In genomic region chr14:100440207-100440631, GRCh38 we compare ENCODE assay signal across 8 cellular contexts.
DNase-seq lines count a peak whose midpoint lies in the region; ATAC-seq and TF ChIP-seq lines count a peak whose summit lies in the region.

No MANE protein-coding gene starts in this region.

- no peak overlapping the region for H3K4me3 Mint-ChIP-seq in stimulated activated naive CD8-positive, alpha-beta T cell treated with anti-CD3 and anti-CD28 coated beads, Interleukin-15, amount 100 ng/mL, for 72 hours

- DNase-seq in DMS153 treated with DMSO at 0.1 percent for 48 hours (lab: John Stamatoyannopoulos, UW; ENCODE audit: unreplicated experiment), result peak; percentile 55
- peak; percentile 65 for DNase-seq in LNCaP clone FGC (ENCODE audit: low read depth)
- DNase-seq in SK-N-SH, result peak; percentile 66
- DNase-seq in dermis blood vessel endothelial cell, result peak; percentile 58
- peak; percentile 9 to 36 for DNase-seq in stimulated activated naive CD8-positive, alpha-beta T cell treated with anti-CD3 and anti-CD28 coated beads, Interleukin-15, amount 100 ng/mL, for 72 hours

- no peaks in the 10 kb centered on the region for H3K36me3 ChIP-seq in SK-N-SH (replicated peaks in 1 of 2; ENCODE audit: control insufficient read depth in 1 of 2, insufficient read depth in 2 of 2, low read length in 1 of 2)
- H3K36me3 ChIP-seq in liver (ENCODE audit: control insufficient read depth in 4 of 4, insufficient read depth in 3 of 4, low read depth in 1 of 4, low read length in 3 of 4), result no peaks in the 10 kb centered on the region

- H3K4me1 ChIP-seq in SK-N-SH (ENCODE audit: control insufficient read depth in 1 of 2, insufficient read depth in 2 of 2, low read depth in 1 of 2, low read length in 1 of 2) (peaks cover 34 to 95% of the 10 kb centered on the region in 2 experiments), liver (ENCODE audit: control insufficient read depth in 4 of 4, insufficient read depth in 4 of 4, low read length in 3 of 4) (peaks cover 0 to 9% (median 7%) of the 10 kb centered on the region in 4 donors)

- H3K9me3 ChIP-seq in SK-N-SH (no peaks in the 10 kb centered on the region), liver (ENCODE audit: control insufficient read depth in 4 of 4, low read length in 3 of 4) (no peaks in the 10 kb centered on the region)

- H3K4me1 Mint-ChIP-seq in stimulated activated naive CD8-positive, alpha-beta T cell treated with anti-CD3 and anti-CD28 coated beads, Interleukin-15, amount 100 ng/mL, for 72 hours, result peaks cover 45% of the 10 kb centered on the region

- TF ChIP-seq RAD21 in SK-N-SH (IDR thresholded peaks at IDR 0.05; ENCODE audit: low read length) (peak; percentile 89), liver (IDR thresholded peaks at IDR 0.05) (peak; percentile 97 to 98)

- H3K9me3 Mint-ChIP-seq in stimulated activated naive CD8-positive, alpha-beta T cell treated with anti-CD3 and anti-CD28 coated beads, Interleukin-15, amount 100 ng/mL, for 72 hours, result no peaks in the 10 kb centered on the region

- TF ChIP-seq EP300 in SK-N-SH (IDR thresholded peaks at IDR 0.05; ENCODE audit: borderline replicate concordance in 1 of 2, low read depth in 1 of 2, low read length in 1 of 2), result no peak

- no peak overlapping the region for H2AFZ ChIP-seq in SK-N-SH (ENCODE audit: low read depth)

- ATAC-seq in stimulated activated naive CD8-positive, alpha-beta T cell treated with anti-CD3 and anti-CD28 coated beads, Interleukin-15, amount 100 ng/mL, for 72 hours, result peak; percentile 65
- ATAC-seq in HG03139 (IDR thresholded peaks at IDR 0.05; ENCODE audit: unreplicated experiment) (no peak), HG03108 (IDR thresholded peaks at IDR 0.05; ENCODE audit: unreplicated experiment) (no peak)

- peak overlapping the region; percentile 41 for H3K4me2 ChIP-seq in SK-N-SH

- POLR2A ChIA-PET in SK-N-SH (lab: Yijun Ruan, JAX), result interaction anchor here (0.8 to 7.1 kb wide), 20 partner anchors 13 to 570 kb away, joined by 3 to 91 read pairs (median 9); no protein-coding TSS in a partner anchor

- H3K27ac ChIP-seq in SK-N-SH (ENCODE audit: low read depth in 2 of 2, low read length in 1 of 2) (peak overlapping the region; percentile 68 to 100), liver (ENCODE audit: low read depth in 1 of 2, low read length in 2 of 2) (no peak overlapping the region)

- peak overlapping the region; percentile 14; the same call in 1 of the 2 replicates for H3K9ac ChIP-seq in SK-N-SH
- H3K9ac ChIP-seq in liver (ENCODE audit: low read depth in 1 of 2, low read length in 2 of 2), result no peak overlapping the region

- no peaks in the 10 kb centered on the region for H3K9me2 ChIP-seq in SK-N-SH

- peak; percentile 98 for TF ChIP-seq CTCF in LNCaP clone FGC (IDR thresholded peaks at IDR 0.05; ENCODE audit: control insufficient read depth, extremely low read depth, insufficient read depth)
- TF ChIP-seq CTCF in SK-N-SH (IDR thresholded peaks at IDR 0.05), result peak; percentile 72
- peak; percentile 84 for TF ChIP-seq CTCF in liver (IDR thresholded peaks at IDR 0.05; ENCODE audit: low read depth, low read length, missing input control)

- CTCF ChIA-PET in SK-N-SH (lab: Yijun Ruan, JAX), result interaction anchor here (0.6 to 15.3 kb wide), 45 partner anchors 11 to 1267 kb away, joined by 3 to 236 read pairs (median 5); partner anchors contain the start of gene RTL1

- no peaks in the 10 kb centered on the region for H3K79me2 ChIP-seq in SK-N-SH (ENCODE audit: insufficient read depth)

- H3K4me3 ChIP-seq in LNCaP clone FGC (ENCODE audit: low read depth, low read length) (no peak overlapping the region), SK-N-SH (ENCODE audit: low read depth in 2 of 2, low read length in 1 of 2) (peak overlapping the region; percentile 0 to 12; a peak in 2 of 4 replicates), liver (ENCODE audit: low read depth in 1 of 3, low read length in 3 of 3) (no peak overlapping the region)

- WGBS in SK-N-SH (ENCODE audit: low lambda C conversion rate), result 12% methylated on average over 10 of the region's 10 CpGs
- WGBS in liver, result 22% methylated on average over 10 of the region's 10 CpGs

- peak overlapping the region in 1 of 2 donors; percentile 68 for H3K27ac Mint-ChIP-seq in stimulated activated naive CD8-positive, alpha-beta T cell treated with anti-CD3 and anti-CD28 coated beads, Interleukin-15, amount 100 ng/mL, for 72 hours

- peaks cover 9% of the 10 kb centered on the region for H3F3A ChIP-seq in SK-N-SH (replicated peaks; ENCODE audit: insufficient read depth)

- H3K27me3 ChIP-seq in SK-N-SH (ENCODE audit: insufficient read depth) (no peaks in the 10 kb centered on the region), liver (ENCODE audit: control insufficient read depth in 4 of 4, insufficient read depth in 4 of 4, low read length in 3 of 4) (no peaks in the 10 kb centered on the region)

- H3K27me3 Mint-ChIP-seq in stimulated activated naive CD8-positive, alpha-beta T cell treated with anti-CD3 and anti-CD28 coated beads, Interleukin-15, amount 100 ng/mL, for 72 hours, result no peaks in the 10 kb centered on the region

- H4K20me1 ChIP-seq in SK-N-SH (ENCODE audit: insufficient read depth), result no peaks in the 10 kb centered on the region; the same call in 1 of the 2 replicates

TF ChIP-seq in SK-N-SH, 30 proteins besides CTCF, POLR2A, EP300 and RAD21 (continues in another document):
- TF ChIP-seq TCF12 (IDR thresholded peaks at IDR 0.05) (peak; percentile 16; the same call in 1 of the 2 replicates), POLR2AphosphoS5 (IDR thresholded peaks at IDR 0.05; ENCODE audit: low read depth, low read length) (no peak), TAF1 (IDR thresholded peaks at IDR 0.05; ENCODE audit: borderline replicate concordance, low read depth, low read length) (no peak), JUND (IDR thresholded peaks at IDR 0.05) (no peak), YY1 (IDR thresholded peaks at IDR 0.05; ENCODE audit: low read depth) (no peak), FOSL2 (IDR thresholded peaks at IDR 0.05; ENCODE audit: borderline replicate concordance, low read depth) (no peak), SIN3A (IDR thresholded peaks at IDR 0.05; ENCODE audit: borderline replicate concordance, low read depth, low read length) (no peak), MXI1 (IDR thresholded peaks at IDR 0.05; ENCODE audit: low read depth, low read length) (0 out of 2 replicates have a peak, but pooled peaks have one; percentile 8), MAX (IDR thresholded peaks at IDR 0.05; ENCODE audit: low read depth) (0 out of 2 replicates have a peak, but pooled peaks have one; percentile 52), NFIC (IDR thresholded peaks at IDR 0.05; ENCODE audit: borderline replicate concordance) (no peak), MEF2A (IDR thresholded peaks at IDR 0.05; ENCODE audit: borderline replicate concordance, low read depth) (no peak), PBX3 (IDR thresholded peaks at IDR 0.05) (no peak; the same call in 1 of the 2 replicates), SMC3 (IDR thresholded peaks at IDR 0.05; ENCODE audit: low read depth, low read length) (peak; percentile 80)

TF ChIP-seq in liver, 16 proteins besides CTCF, POLR2A, EP300 and RAD21 (continues in another document):
- TF ChIP-seq MAX (IDR thresholded peaks at IDR 0.05), result no peak
- TF ChIP-seq FOXA2 (IDR thresholded peaks at IDR 0.05), result no peak
- TF ChIP-seq JUND (IDR thresholded peaks at IDR 0.05), result no peak
- TF ChIP-seq YY1 (IDR thresholded peaks at IDR 0.05), result peak; percentile 56
- no peak for TF ChIP-seq HNF4G (IDR thresholded peaks at IDR 0.05)
- peak; percentile 39 to 44 for TF ChIP-seq HNF4A (conservative IDR thresholded peaks at IDR 0.05)
- no peak for TF ChIP-seq SP1 (IDR thresholded peaks at IDR 0.05)
- no peak for TF ChIP-seq NR2F2 (IDR thresholded peaks at IDR 0.05)
- TF ChIP-seq RXRA (IDR thresholded peaks at IDR 0.05), result peak in 1 of 2 donors; percentile 21
- no peak for TF ChIP-seq ATF3 (IDR thresholded peaks at IDR 0.05)
- TF ChIP-seq, protein P1, sequence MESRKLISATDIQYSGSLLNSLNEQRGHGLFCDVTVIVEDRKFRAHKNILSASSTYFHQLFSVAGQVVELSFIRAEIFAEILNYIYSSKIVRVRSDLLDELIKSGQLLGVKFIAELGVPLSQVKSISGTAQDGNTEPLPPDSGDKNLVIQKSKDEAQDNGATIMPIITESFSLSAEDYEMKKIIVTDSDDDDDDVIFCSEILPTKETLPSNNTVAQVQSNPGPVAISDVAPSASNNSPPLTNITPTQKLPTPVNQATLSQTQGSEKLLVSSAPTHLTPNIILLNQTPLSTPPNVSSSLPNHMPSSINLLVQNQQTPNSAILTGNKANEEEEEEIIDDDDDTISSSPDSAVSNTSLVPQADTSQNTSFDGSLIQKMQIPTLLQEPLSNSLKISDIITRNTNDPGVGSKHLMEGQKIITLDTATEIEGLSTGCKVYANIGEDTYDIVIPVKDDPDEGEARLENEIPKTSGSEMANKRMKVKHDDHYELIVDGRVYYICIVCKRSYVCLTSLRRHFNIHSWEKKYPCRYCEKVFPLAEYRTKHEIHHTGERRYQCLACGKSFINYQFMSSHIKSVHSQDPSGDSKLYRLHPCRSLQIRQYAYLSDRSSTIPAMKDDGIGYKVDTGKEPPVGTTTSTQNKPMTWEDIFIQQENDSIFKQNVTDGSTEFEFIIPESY (IDR thresholded peaks at IDR 0.05), result no peak
- TF ChIP-seq TAF1 (conservative IDR thresholded peaks at IDR 0.05), result no peak
- TF ChIP-seq FOXA1 (IDR thresholded peaks at IDR 0.05), result no peak
- no peak for TF ChIP-seq EGR1 (IDR thresholded peaks at IDR 0.05; ENCODE audit: low read depth in 2 of 2)
- no peak for TF ChIP-seq GABPA (IDR thresholded peaks at IDR 0.05 in 1 of 2, conservative IDR thresholded peaks at IDR 0.05 in 1 of 2)

Comparison
In these comparisons a context has a peak if more than half of its experiments do, and no peak if none do; other contexts are left out.
1. H3K4me3 ChIP-seq: peak in SK-N-SH (2 of 2); none in LNCaP clone FGC (single experiment) and liver (0 of 3).
2. H3K27ac ChIP-seq: peak in SK-N-SH (2 of 2); none in liver (0 of 2).
3. Peak in every context shown above with its lines, with median percentiles within 50 percentile points of each other: DNase-seq and CTCF ChIP-seq.